In genomic region chr6:46376562-46376969, GRCh38 we compare ENCODE assay signal across 8 cellular contexts.
DNase-seq lines count a peak whose midpoint lies in the region; ATAC-seq lines count a peak whose summit lies in the region.
"Had no signal": no experiment of that assay in that cellular context is flagged by ENCODE, and none has a peak within 500 bp of the region (broad histone marks: within the 10 kb centered on the region; RNA-seq: fewer than 3 reads in every experiment).

No MANE protein-coding gene starts in this region.

- peak; percentile 46 for DNase-seq in GM19238 (ENCODE audit: insufficient read length, low spot score)
- peak; percentile 86 for DNase-seq in NOMO-1 treated with DMSO at 0.1 percent for 48 hours (lab: John Stamatoyannopoulos, UW; ENCODE audit: unreplicated experiment)
- DNase-seq in sciatic nerve (ENCODE audit: low spot score) = no peak
- DNase-seq in activated CD4-positive, alpha-beta T cell treated with anti-CD3 and anti-CD28 coated beads for 36 hours = no peak
- DNase-seq in stimulated activated CD4-positive, alpha-beta T cell treated with anti-CD3 and anti-CD28 coated beads, Interleukin-15, amount 100 ng/mL, for 24 hours = no peak
- DNase-seq in stimulated activated CD4-positive, alpha-beta T cell treated with anti-CD3 and anti-CD28 coated beads, Interleukin-12 subunit alpha, Interleukin-12 subunit beta, amount 100 ng/mL, for 4 hours = no peak
- DNase-seq: pancreas had no signal

- no peak overlapping the region for H3K4me3 Mint-ChIP-seq in activated CD4-positive, alpha-beta T cell treated with anti-CD3 and anti-CD28 coated beads for 36 hours

- POLR2A ChIA-PET in activated CD4-positive, alpha-beta T cell treated with anti-CD3 and anti-CD28 coated beads for 36 hours (lab: Charles Lee) = no interaction called here

- ATAC-seq in HG02870 (IDR thresholded peaks at IDR 0.05; ENCODE audit: unreplicated experiment) = peak; percentile 88
- peak; percentile 64 for ATAC-seq in sciatic nerve
- ATAC-seq in activated CD4-positive, alpha-beta T cell treated with anti-CD3 and anti-CD28 coated beads for 36 hours = no peak

- peaks cover 5% of the 10 kb centered on the region for H3K27me3 Mint-ChIP-seq in activated CD4-positive, alpha-beta T cell treated with anti-CD3 and anti-CD28 coated beads for 36 hours

- H3K4me1 Mint-ChIP-seq in activated CD4-positive, alpha-beta T cell treated with anti-CD3 and anti-CD28 coated beads for 36 hours = no peaks in the 10 kb centered on the region

- no peaks in the 10 kb centered on the region for H3K36me3 Mint-ChIP-seq in activated CD4-positive, alpha-beta T cell treated with anti-CD3 and anti-CD28 coated beads for 36 hours (ENCODE audit: low read depth)

- intact Hi-C loops in sciatic nerve (cut with DNase I) = no loop called here
- intact Hi-C loops in activated CD4-positive, alpha-beta T cell treated with anti-CD3 and anti-CD28 coated beads for 36 hours (cut with DNase I, micrococcal nuclease) = no loop called here

- CTCF ChIA-PET in activated CD4-positive, alpha-beta T cell treated with anti-CD3 and anti-CD28 coated beads for 36 hours (lab: Charles Lee) = no interaction called here

- H3K27ac Mint-ChIP-seq in activated CD4-positive, alpha-beta T cell treated with anti-CD3 and anti-CD28 coated beads for 36 hours = no peak overlapping the region

- no peaks in the 10 kb centered on the region for H3K9me3 Mint-ChIP-seq in activated CD4-positive, alpha-beta T cell treated with anti-CD3 and anti-CD28 coated beads for 36 hours (ENCODE audit: low read depth)

Comparison
In these comparisons a context has a peak if more than half of its experiments do, and no peak if none do; other contexts are left out.
1. DNase-seq: peak in GM19238 (single experiment) and NOMO-1 treated with DMSO at 0.1 percent for 48 hours (single experiment); none in sciatic nerve (single experiment), activated CD4-positive, alpha-beta T cell treated with anti-CD3 and anti-CD28 coated beads for 36 hours (single experiment), stimulated activated CD4-positive, alpha-beta T cell treated with anti-CD3 and anti-CD28 coated beads, Interleukin-15, amount 100 ng/mL, for 24 hours (single experiment) and stimulated activated CD4-positive, alpha-beta T cell treated with anti-CD3 and anti-CD28 coated beads, Interleukin-12 subunit alpha, Interleukin-12 subunit beta, amount 100 ng/mL, for 4 hours (single experiment).